15 cellular contexts compared by ENCODE assay signal in genomic region chr14:81946808-81947798, GRCh38.
DNase-seq lines count a peak whose midpoint lies in the region; ATAC-seq and TF ChIP-seq lines count a peak whose summit lies in the region.
"Had no signal": no experiment of that assay in that cellular context is flagged by ENCODE, and none has a peak within 500 bp of the region (broad histone marks: within the 10 kb centered on the region; RNA-seq: fewer than 3 reads in every experiment).

No MANE protein-coding gene starts in this region.

- H3K4me1 ChIP-seq in A673 (ENCODE audit: insufficient read depth, low read length, poor library complexity, severe bottlenecking), result no peaks in the 10 kb centered on the region
- H3K4me1 ChIP-seq in right lobe of liver, result no peaks in the 10 kb centered on the region

- intact Hi-C loops in A673 (cut with micrococcal nuclease; ENCODE audit: unreplicated experiment) (no loop called here), right lobe of liver (cut with DNase I) (no loop called here)

- POLR2A ChIA-PET in A673 (lab: Charles Lee; ENCODE audit: low non-redundant PET), result no interaction called here
- POLR2A ChIA-PET in RWPE1 (lab: Yijun Ruan, JAX; ENCODE audit: low non-redundant PET), result no interaction called here

- peak in 3 of 4 donors; percentile 42 to 71 (median 63) for ATAC-seq in right lobe of liver
- no peak for ATAC-seq in HG03354 (IDR thresholded peaks at IDR 0.05; ENCODE audit: poor library complexity, severe bottlenecking, unreplicated experiment)
- ATAC-seq in omental fat pad (ENCODE audit: low FRiP score), result no peak

- H3K27ac ChIP-seq in A673 (ENCODE audit: low read depth, low read length, poor library complexity, severe bottlenecking) (no peak overlapping the region), cingulate gyrus (ENCODE audit: low read depth, low read length) (peak overlapping the region; percentile 2), right lobe of liver (no peak overlapping the region), RWPE1 (no peak overlapping the region)
- H3K27ac ChIP-seq: cardiac muscle cell had no signal

- H3K27me3 ChIP-seq in A673 (replicated peaks; ENCODE audit: insufficient read depth, low read depth, low read length, poor library complexity), result no peaks in the 10 kb centered on the region
- no peaks in the 10 kb centered on the region for H3K27me3 ChIP-seq in right lobe of liver
- H3K27me3 ChIP-seq: cardiac muscle cell had no signal

- no peaks in the 10 kb centered on the region for H3K9me3 ChIP-seq in A673 (ENCODE audit: low read depth, low read length, poor library complexity, severe bottlenecking)
- H3K9me3 ChIP-seq in right lobe of liver, result no peaks in the 10 kb centered on the region

- H3K36me3 ChIP-seq in A673 (ENCODE audit: insufficient read depth, low read length, poor library complexity, severe bottlenecking) (no peaks in the 10 kb centered on the region), right lobe of liver (no peaks in the 10 kb centered on the region)
- H3K36me3 ChIP-seq: cardiac muscle cell had no signal

- DNase-seq in A673 (ENCODE audit: low spot score) (peak; percentile 10), NCI-H2171 treated with DMSO at 0.1 percent for 48 hours (lab: John Stamatoyannopoulos, UW) (peak; percentile 50), right lobe of liver (no peak), RWPE1 (ENCODE audit: low spot score) (no peak), omental fat pad (ENCODE audit: low spot score) (no peak)
- DNase-seq in activated CD4-positive, alpha-beta T cell treated with anti-CD3 and anti-CD28 coated beads, Interleukin-2, amount 50 U/mL, for 48 hours, result no peak
- DNase-seq: activated CD8-positive, alpha-beta memory T cell treated with anti-CD3 and anti-CD28 coated beads for 24 hours; activated naive CD4-positive, alpha-beta T cell; Calu3; NCI-H524 treated with DMSO at 0.1 percent for 48 hours; SHP77; stimulated activated CD4-positive, alpha-beta T cell treated with anti-CD3 and anti-CD28 coated beads, Interleukin-15, amount 100 ng/mL, for 24 hours had no signal

- BruUV-seq in A673 (replicated peaks; lab: Mats Ljungman, UMichigan), result no TSS peak

- 65% methylated on average over 9 of the region's 9 CpGs for WGBS in right lobe of liver (ENCODE audit: insufficient coverage, low coverage, low lambda C conversion rate, missing lambda C conversion rate)

- no peak for TF ChIP-seq POLR2A in right lobe of liver (IDR thresholded peaks at IDR 0.05)

- CTCF ChIA-PET in A673 (lab: Charles Lee) (no interaction called here), RWPE1 (lab: Yijun Ruan, JAX) (interaction anchor here (0.6 kb wide), 1 partner anchor 100 kb away, joined by 3 read pairs; no protein-coding TSS in a partner anchor)

- H3K4me3 ChIP-seq in A673 (ENCODE audit: low read depth, low read length, poor library complexity, severe bottlenecking) (no peak overlapping the region), right lobe of liver (no peak overlapping the region)
- H3K4me3 ChIP-seq: cardiac muscle cell had no signal

- no peak for TF ChIP-seq CTCF in A673 (conservative IDR thresholded peaks at IDR 0.05; ENCODE audit: low read depth, low read length)
- TF ChIP-seq CTCF in right lobe of liver (IDR thresholded peaks at IDR 0.05), result no peak
- TF ChIP-seq CTCF in RWPE1 (conservative IDR thresholded peaks at IDR 0.05; ENCODE audit: low read depth), result no peak
- TF ChIP-seq CTCF in omental fat pad (IDR thresholded peaks at IDR 0.05), result no peak

Comparison
In these comparisons a context has a peak if more than half of its experiments do, and no peak if none do; other contexts are left out.
1. DNase-seq: peak in A673 (single experiment) and NCI-H2171 treated with DMSO at 0.1 percent for 48 hours (single experiment); none in right lobe of liver (0 of 3), RWPE1 (single experiment), omental fat pad (single experiment) and activated CD4-positive, alpha-beta T cell treated with anti-CD3 and anti-CD28 coated beads, Interleukin-2, amount 50 U/mL, for 48 hours (0 of 2).
2. ATAC-seq: peak in right lobe of liver (3 of 4); none in HG03354 (single experiment) and omental fat pad (single experiment).